40 cellular contexts compared by ENCODE assay signal in genomic region chr5:64796301-64796700, GRCh38.
"Had no signal": no experiment of that assay in that cellular context is flagged by ENCODE, and none has a peak within 500 bp of the region (broad histone marks: within the 10 kb centered on the region; RNA-seq: fewer than 3 reads in every experiment).

No MANE protein-coding gene starts in this region.

- H3K4me3 Mint-ChIP-seq: activated naive CD4-positive, alpha-beta T cell treated with anti-CD3 and anti-CD28 coated beads for 36 hours; activated naive CD4-positive, alpha-beta T cell treated with anti-CD3 and anti-CD28 coated beads, Interleukin-2, amount 10 ng/mL, durations not matched to agents 7 days and 5 days; activated naive CD4-positive, alpha-beta T cell treated with anti-CD3 and anti-CD28 coated beads, Interleukin-2, amount 50 U/mL, for 24 hours; activated naive CD8-positive, alpha-beta T cell; activated naive CD8-positive, alpha-beta T cell treated with anti-CD3 and anti-CD28 coated beads for 36 hours; activated naive CD8-positive, alpha-beta T cell treated with anti-CD3 and anti-CD28 coated beads, Interleukin-2, amount 10 ng/mL, durations not matched to agents 7 days and 5 days; activated naive CD8-positive, alpha-beta T cell treated with anti-CD3 and anti-CD28 coated beads, Interleukin-2, amount 50 U/mL, for 24 hours; activated T-cell treated with anti-CD3 and anti-CD28 coated beads, Interleukin-2, amount 50 U/mL, for 24 hours; activated T-cell treated with anti-CD3 and anti-CD28 coated beads, Interleukin-2, amount 50 U/mL, for 4 hours; activated T-cell treated with anti-CD3 and anti-CD28 coated beads, Interleukin-2, amount 50 U/mL, for 72 hours; activated T-helper 1 cell treated with anti-CD3 and anti-CD28 coated beads, Interleukin-12 subunit alpha, Interleukin-12 subunit beta, Interleukin-2, Interleukin-4 antibody, amounts not matched to agents 30 ng/mL and 10 ng/mL and 1 ng/mL, durations not matched to agents 14 hours and 24 hours and 36 hours; activated T-helper 17 cell treated with anti-CD3 and anti-CD28 coated beads, Interleukin-2, amount 50 U/mL, for 72 hours; brain; central memory CD8-positive, alpha-beta T cell had no signal

- H3K4me1 Mint-ChIP-seq: activated naive CD4-positive, alpha-beta T cell treated with anti-CD3 and anti-CD28 coated beads, Interleukin-2, amount 10 ng/mL, durations not matched to agents 7 days and 5 days; activated naive CD4-positive, alpha-beta T cell treated with anti-CD3 and anti-CD28 coated beads, Interleukin-2, amount 50 U/mL, for 24 hours; activated naive CD8-positive, alpha-beta T cell treated with anti-CD3 and anti-CD28 coated beads for 36 hours; activated naive CD8-positive, alpha-beta T cell treated with anti-CD3 and anti-CD28 coated beads, Interleukin-2, amount 10 ng/mL, durations not matched to agents 7 days and 5 days; activated naive CD8-positive, alpha-beta T cell treated with anti-CD3 and anti-CD28 coated beads, Interleukin-2, amount 50 U/mL, for 24 hours; activated T-helper 17 cell treated with anti-CD3 and anti-CD28 coated beads, Interleukin-2, amount 50 U/mL, for 72 hours; brain; central memory CD8-positive, alpha-beta T cell had no signal

- H3K4me1 ChIP-seq: adrenal gland, ascending aorta, breast epithelium had no signal

- DNase-seq: activated effector memory CD4-positive, alpha-beta T cell treated with anti-CD3 and anti-CD28 coated beads, Interleukin-2, amount 50 U/mL, for 16 hours; activated effector memory CD4-positive, alpha-beta T cell treated with Interleukin-2 at 50 U/mL for 16 hours; activated gamma-delta T cell; activated gamma-delta T cell treated with Interleukin-2 at 50 U/mL for 16 hours; activated naive CD4-positive, alpha-beta T cell; activated naive CD4-positive, alpha-beta T cell treated with anti-CD3 and anti-CD28 coated beads for 36 hours; activated naive CD4-positive, alpha-beta T cell treated with anti-CD3 and anti-CD28 coated beads, Interleukin-2, amount 10 ng/mL, durations not matched to agents 7 days and 5 days; activated naive CD4-positive, alpha-beta T cell treated with anti-CD3 and anti-CD28 coated beads, Interleukin-2, amount 50 U/mL, for 16 hours; activated naive CD4-positive, alpha-beta T cell treated with Interleukin-2 at 50 U/mL for 16 hours; activated naive CD8-positive, alpha-beta T cell treated with anti-CD3 and anti-CD28 coated beads for 36 hours; activated naive CD8-positive, alpha-beta T cell treated with anti-CD3 and anti-CD28 coated beads, Interleukin-2, amount 10 ng/mL, durations not matched to agents 7 days and 5 days; activated naive CD8-positive, alpha-beta T cell treated with anti-CD3 and anti-CD28 coated beads, Interleukin-2, amount 50 U/mL, for 24 hours; activated T-cell treated with anti-CD3 and anti-CD28 coated beads, Interleukin-2, amount 50 U/mL, for 1 hour; activated T-cell treated with anti-CD3 and anti-CD28 coated beads, Interleukin-2, amount 50 U/mL, for 24 hours; activated T-cell treated with anti-CD3 and anti-CD28 coated beads, Interleukin-2, amount 50 U/mL, for 4 hours; activated T-cell treated with anti-CD3 and anti-CD28 coated beads, Interleukin-2, amount 50 U/mL, for 48 hours; activated T-cell treated with anti-CD3 and anti-CD28 coated beads, Interleukin-2, amount 50 U/mL, for 72 hours; adrenal gland; amniotic stem cell; amygdala; anterior cingulate cortex; aorta; body of pancreas; brain microvascular endothelial cell; caudate nucleus; central memory CD4-positive, alpha-beta T cell; cerebellar nuclear complex had no signal

- H3K27me3 ChIP-seq: adrenal gland, ascending aorta, body of pancreas, brain microvascular endothelial cell, breast epithelium, cardiac muscle cell had no signal

- H3K27me3 Mint-ChIP-seq: activated naive CD4-positive, alpha-beta T cell treated with anti-CD3 and anti-CD28 coated beads, Interleukin-2, amount 10 ng/mL, durations not matched to agents 7 days and 5 days; activated naive CD4-positive, alpha-beta T cell treated with anti-CD3 and anti-CD28 coated beads, Interleukin-2, amount 50 U/mL, for 24 hours; activated naive CD8-positive, alpha-beta T cell; activated naive CD8-positive, alpha-beta T cell treated with anti-CD3 and anti-CD28 coated beads for 36 hours; activated naive CD8-positive, alpha-beta T cell treated with anti-CD3 and anti-CD28 coated beads, Interleukin-2, amount 10 ng/mL, durations not matched to agents 7 days and 5 days; activated naive CD8-positive, alpha-beta T cell treated with anti-CD3 and anti-CD28 coated beads, Interleukin-2, amount 50 U/mL, for 24 hours; activated T-cell treated with anti-CD3 and anti-CD28 coated beads, Interleukin-2, amount 50 U/mL, for 24 hours; activated T-helper 17 cell treated with anti-CD3 and anti-CD28 coated beads, Interleukin-2, amount 50 U/mL, for 72 hours; brain; central memory CD8-positive, alpha-beta T cell had no signal

- H3K36me3 ChIP-seq: adrenal gland, ascending aorta, brain microvascular endothelial cell, breast epithelium, cardiac muscle cell had no signal

- H3K27ac Mint-ChIP-seq: activated naive CD4-positive, alpha-beta T cell treated with anti-CD3 and anti-CD28 coated beads for 36 hours; activated naive CD4-positive, alpha-beta T cell treated with anti-CD3 and anti-CD28 coated beads, Interleukin-2, amount 10 ng/mL, durations not matched to agents 7 days and 5 days; activated naive CD4-positive, alpha-beta T cell treated with anti-CD3 and anti-CD28 coated beads, Interleukin-2, amount 50 U/mL, for 24 hours; activated naive CD4-positive, alpha-beta T cell treated with anti-CD3 and anti-CD28 coated beads, Interleukin-2, amount 50 U/mL, for 72 hours; activated naive CD8-positive, alpha-beta T cell; activated naive CD8-positive, alpha-beta T cell treated with anti-CD3 and anti-CD28 coated beads for 36 hours; activated naive CD8-positive, alpha-beta T cell treated with anti-CD3 and anti-CD28 coated beads, Interleukin-2, amount 10 ng/mL, durations not matched to agents 7 days and 5 days; activated naive CD8-positive, alpha-beta T cell treated with anti-CD3 and anti-CD28 coated beads, Interleukin-2, amount 50 U/mL, for 24 hours; activated T-cell treated with anti-CD3 and anti-CD28 coated beads, Interleukin-2, amount 50 U/mL, for 24 hours; activated T-cell treated with anti-CD3 and anti-CD28 coated beads, Interleukin-2, amount 50 U/mL, for 72 hours; activated T-helper 1 cell treated with anti-CD3 and anti-CD28 coated beads, Interleukin-12 subunit alpha, Interleukin-12 subunit beta, Interleukin-2, Interleukin-4 antibody, amounts not matched to agents 30 ng/mL and 10 ng/mL and 1 ng/mL, durations not matched to agents 14 hours and 24 hours and 36 hours; activated T-helper 17 cell treated with anti-CD3 and anti-CD28 coated beads, Interleukin-2, amount 50 U/mL, for 72 hours; activated T-helper 2 cell treated with anti-CD3 and anti-CD28 coated beads, Interferon-gamma antibody, Interleukin-2, Interleukin-4, amounts not matched to agents 10 μg/mL and 5 μg/mL and 100 μg/mL, durations not matched to agents 14 hours and 24 hours and 36 hours had no signal

- H3K27ac ChIP-seq: adrenal gland, ascending aorta, body of pancreas, brain microvascular endothelial cell, breast epithelium, cardiac muscle cell had no signal

- H3K9me3 ChIP-seq: adrenal gland, ascending aorta, body of pancreas, breast epithelium had no signal

- ATAC-seq: activated naive CD4-positive, alpha-beta T cell treated with anti-CD3 and anti-CD28 coated beads, Interleukin-2, amount 50 U/mL, for 72 hours; activated naive CD8-positive, alpha-beta T cell treated with anti-CD3 and anti-CD28 coated beads, Interleukin-2, amount 50 U/mL, for 24 hours; activated T-cell treated with anti-CD3 and anti-CD28 coated beads, Interleukin-2, amount 50 U/mL, for 4 hours; activated T-cell treated with anti-CD3 and anti-CD28 coated beads, Interleukin-2, amount 50 U/mL, for 72 hours; activated T-helper 17 cell treated with anti-CD3 and anti-CD28 coated beads, Interleukin-2, amount 50 U/mL, for 72 hours; body of pancreas had no signal

- H3K4me3 ChIP-seq: adrenal gland, ascending aorta, body of pancreas, breast epithelium, cardiac muscle cell had no signal

- FAIRE-seq: astrocyte, bronchial epithelial cell had no signal

- H3K36me3 Mint-ChIP-seq: activated naive CD4-positive, alpha-beta T cell treated with anti-CD3 and anti-CD28 coated beads, Interleukin-2, amount 50 U/mL, for 72 hours had no signal
